13 cellular contexts compared by ENCODE assay signal in the genomic region with DNA sequence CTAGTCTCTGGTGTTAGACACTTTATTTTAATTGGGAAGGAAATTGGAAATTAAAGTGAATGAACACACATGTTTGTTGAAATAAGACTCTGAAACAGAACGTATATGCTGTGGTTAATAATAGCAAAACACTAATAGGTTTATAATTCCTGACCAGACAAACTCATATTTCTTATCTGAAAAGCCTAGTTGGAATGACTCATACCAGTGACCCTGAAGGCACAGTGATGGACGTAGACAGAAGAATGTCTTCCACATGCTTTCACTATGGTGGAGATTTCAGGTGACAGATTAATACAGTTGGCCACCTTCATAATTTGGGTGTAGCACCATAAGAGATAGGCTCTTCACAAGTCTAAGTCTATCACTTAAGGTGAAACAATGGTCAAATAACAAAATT.
DNase-seq lines count a peak whose midpoint lies in the region; ATAC-seq, FAIRE-seq and TF ChIP-seq lines count a peak whose summit lies in the region.
"Had no signal": no experiment of that assay in that cellular context is flagged by ENCODE, and none has a peak within 500 bp of the region (broad histone marks: within the 10 kb centered on the region; RNA-seq: fewer than 3 reads in every experiment).

No MANE protein-coding gene starts in this region.

- FAIRE-seq in H54 (lab: Jason Lieb, UNC): peak; percentile 48

- peaks cover 3% of the 10 kb centered on the region for H3K9me3 Mint-ChIP-seq in activated CD4-positive, alpha-beta memory T cell treated with anti-CD3 and anti-CD28 coated beads, Interleukin-2, amount 10 ng/mL, durations not matched to agents 7 days and 5 days

- TF ChIP-seq POLR2A in H54 (IDR thresholded peaks at IDR 0.05; ENCODE audit: low read depth, low read length) (no peak), adrenal gland (IDR thresholded peaks at IDR 0.05) (no peak)

- no peak overlapping the region for H3K4me3 ChIP-seq in adrenal gland
- H3K4me3 ChIP-seq: BLaER1 treated with 17β-estradiol and CSF1 and Interleukin-3, amounts not matched to agents 10 nM and 100 nM had no signal

- no peaks in the 10 kb centered on the region for H3K27me3 Mint-ChIP-seq in activated CD4-positive, alpha-beta memory T cell treated with anti-CD3 and anti-CD28 coated beads, Interleukin-2, amount 10 ng/mL, durations not matched to agents 7 days and 5 days

- DNase-seq in H54 (ENCODE audit: insufficient read length, low spot score) (no peak), glomerular visceral epithelial cell (ENCODE audit: extremely low spot score) (peak; percentile 10), adrenal gland (no peak), NCI-H1436 treated with DMSO at 0.1 percent for 48 hours (lab: John Stamatoyannopoulos, UW) (no peak)
- no peak for DNase-seq in activated CD4-positive, alpha-beta memory T cell treated with anti-CD3 and anti-CD28 coated beads, Interleukin-2, amount 10 ng/mL, durations not matched to agents 7 days and 5 days
- DNase-seq: H7, NCI-H2029, NCI-H510A treated with DMSO at 0.1 percent for 48 hours, RPMI8226 had no signal

- H3K4me1 Mint-ChIP-seq in activated CD4-positive, alpha-beta memory T cell treated with anti-CD3 and anti-CD28 coated beads, Interleukin-2, amount 10 ng/mL, durations not matched to agents 7 days and 5 days: no peaks in the 10 kb centered on the region

- H3K36me3 ChIP-seq in adrenal gland (replicated peaks in 1 of 2): no peaks in the 10 kb centered on the region
- H3K36me3 ChIP-seq: BLaER1 treated with 17β-estradiol and CSF1 and Interleukin-3, amounts not matched to agents 10 nM and 100 nM had no signal

- intact Hi-C loops in adrenal gland (cut with DNase I): no loop called here

- H3K36me3 Mint-ChIP-seq in activated CD4-positive, alpha-beta memory T cell treated with anti-CD3 and anti-CD28 coated beads, Interleukin-2, amount 10 ng/mL, durations not matched to agents 7 days and 5 days (ENCODE audit: low read depth): no peaks in the 10 kb centered on the region

- peak; percentile 81 for ATAC-seq in SK-N-SH treated with all-trans-retinoic acid at 6 μM for 48 hours
- no peak for ATAC-seq in HG03342 (IDR thresholded peaks at IDR 0.05; ENCODE audit: unreplicated experiment)

- no peak overlapping the region for H3K27ac ChIP-seq in adrenal gland
- H3K27ac ChIP-seq: BLaER1 treated with 17β-estradiol and CSF1 and Interleukin-3, amounts not matched to agents 10 nM and 100 nM; KMS-11 had no signal

- 23 to 44% (median 30%) methylated on average over 2 of the region's 2 CpGs for WGBS in adrenal gland, 4 donors

- H3K4me3 Mint-ChIP-seq in activated CD4-positive, alpha-beta memory T cell treated with anti-CD3 and anti-CD28 coated beads, Interleukin-2, amount 10 ng/mL, durations not matched to agents 7 days and 5 days: no peak overlapping the region

- no peaks in the 10 kb centered on the region for H3K27me3 ChIP-seq in adrenal gland
- H3K27me3 ChIP-seq: BLaER1 treated with 17β-estradiol and CSF1 and Interleukin-3, amounts not matched to agents 10 nM and 100 nM had no signal

- CTCF ChIA-PET in activated CD4-positive, alpha-beta memory T cell treated with anti-CD3 and anti-CD28 coated beads, Interleukin-2, amount 10 ng/mL, durations not matched to agents 7 days and 5 days (lab: Charles Lee): no interaction called here

- H3K27ac Mint-ChIP-seq in activated CD4-positive, alpha-beta memory T cell treated with anti-CD3 and anti-CD28 coated beads, Interleukin-2, amount 10 ng/mL, durations not matched to agents 7 days and 5 days: no peak overlapping the region

- no peaks in the 10 kb centered on the region for H3K4me1 ChIP-seq in adrenal gland (replicated peaks in 1 of 2)
- H3K4me1 ChIP-seq: BLaER1 treated with 17β-estradiol and CSF1 and Interleukin-3, amounts not matched to agents 10 nM and 100 nM had no signal

- no peak for TF ChIP-seq CTCF in adrenal gland (IDR thresholded peaks at IDR 0.05)

- H3K9me3 ChIP-seq in adrenal gland (replicated peaks in 1 of 3): no peaks in the 10 kb centered on the region

- POLR2A ChIA-PET in activated CD4-positive, alpha-beta memory T cell treated with anti-CD3 and anti-CD28 coated beads, Interleukin-2, amount 10 ng/mL, durations not matched to agents 7 days and 5 days (lab: Charles Lee): no interaction called here

TF ChIP-seq in SK-N-SH treated with all-trans-retinoic acid at 6 μM for 48 hours, 23 proteins besides CTCF, POLR2A, EP300 and RAD21:
- TF ChIP-seq PPARA (CRISPR knock-in tag; IDR thresholded peaks at IDR 0.05; ENCODE audit: borderline replicate concordance) (no peak), ISL1 (CRISPR knock-in tag; IDR thresholded peaks at IDR 0.05) (peak; percentile 34; the same call in 1 of the 2 replicates), ZC3H10 (CRISPR knock-in tag; IDR thresholded peaks at IDR 0.05) (peak; percentile 80; the same call in 1 of the 2 replicates), ZNF70 (CRISPR knock-in tag; IDR thresholded peaks at IDR 0.05) (no peak), OSR1 (CRISPR knock-in tag; IDR thresholded peaks at IDR 0.05) (no peak), RARB (CRISPR knock-in tag; IDR thresholded peaks at IDR 0.05) (no peak), ZNF8 (CRISPR knock-in tag; IDR thresholded peaks at IDR 0.05) (no peak), CSDC2 (CRISPR knock-in tag; IDR thresholded peaks at IDR 0.05) (no peak), ARNTL (CRISPR knock-in tag; IDR thresholded peaks at IDR 0.05; ENCODE audit: borderline replicate concordance, low read depth) (no peak), ZFP3 (CRISPR knock-in tag; IDR thresholded peaks at IDR 0.05) (no peak), ZFP30 (CRISPR knock-in tag; IDR thresholded peaks at IDR 0.05) (no peak)
- TF ChIP-seq, protein P1, sequence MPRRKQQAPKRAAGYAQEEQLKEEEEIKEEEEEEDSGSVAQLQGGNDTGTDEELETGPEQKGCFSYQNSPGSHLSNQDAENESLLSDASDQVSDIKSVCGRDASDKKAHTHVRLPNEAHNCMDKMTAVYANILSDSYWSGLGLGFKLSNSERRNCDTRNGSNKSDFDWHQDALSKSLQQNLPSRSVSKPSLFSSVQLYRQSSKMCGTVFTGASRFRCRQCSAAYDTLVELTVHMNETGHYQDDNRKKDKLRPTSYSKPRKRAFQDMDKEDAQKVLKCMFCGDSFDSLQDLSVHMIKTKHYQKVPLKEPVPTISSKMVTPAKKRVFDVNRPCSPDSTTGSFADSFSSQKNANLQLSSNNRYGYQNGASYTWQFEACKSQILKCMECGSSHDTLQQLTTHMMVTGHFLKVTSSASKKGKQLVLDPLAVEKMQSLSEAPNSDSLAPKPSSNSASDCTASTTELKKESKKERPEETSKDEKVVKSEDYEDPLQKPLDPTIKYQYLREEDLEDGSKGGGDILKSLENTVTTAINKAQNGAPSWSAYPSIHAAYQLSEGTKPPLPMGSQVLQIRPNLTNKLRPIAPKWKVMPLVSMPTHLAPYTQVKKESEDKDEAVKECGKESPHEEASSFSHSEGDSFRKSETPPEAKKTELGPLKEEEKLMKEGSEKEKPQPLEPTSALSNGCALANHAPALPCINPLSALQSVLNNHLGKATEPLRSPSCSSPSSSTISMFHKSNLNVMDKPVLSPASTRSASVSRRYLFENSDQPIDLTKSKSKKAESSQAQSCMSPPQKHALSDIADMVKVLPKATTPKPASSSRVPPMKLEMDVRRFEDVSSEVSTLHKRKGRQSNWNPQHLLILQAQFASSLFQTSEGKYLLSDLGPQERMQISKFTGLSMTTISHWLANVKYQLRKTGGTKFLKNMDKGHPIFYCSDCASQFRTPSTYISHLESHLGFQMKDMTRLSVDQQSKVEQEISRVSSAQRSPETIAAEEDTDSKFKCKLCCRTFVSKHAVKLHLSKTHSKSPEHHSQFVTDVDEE (CRISPR knock-in tag; IDR thresholded peaks at IDR 0.05): no peak
- TF ChIP-seq, protein P2, sequence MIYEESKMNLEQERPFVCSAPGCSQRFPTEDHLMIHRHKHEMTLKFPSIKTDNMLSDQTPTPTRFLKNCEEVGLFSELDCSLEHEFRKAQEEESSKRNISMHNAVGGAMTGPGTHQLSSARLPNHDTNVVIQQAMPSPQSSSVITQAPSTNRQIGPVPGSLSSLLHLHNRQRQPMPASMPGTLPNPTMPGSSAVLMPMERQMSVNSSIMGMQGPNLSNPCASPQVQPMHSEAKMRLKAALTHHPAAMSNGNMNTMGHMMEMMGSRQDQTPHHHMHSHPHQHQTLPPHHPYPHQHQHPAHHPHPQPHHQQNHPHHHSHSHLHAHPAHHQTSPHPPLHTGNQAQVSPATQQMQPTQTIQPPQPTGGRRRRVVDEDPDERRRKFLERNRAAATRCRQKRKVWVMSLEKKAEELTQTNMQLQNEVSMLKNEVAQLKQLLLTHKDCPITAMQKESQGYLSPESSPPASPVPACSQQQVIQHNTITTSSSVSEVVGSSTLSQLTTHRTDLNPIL (CRISPR knock-in tag; IDR thresholded peaks at IDR 0.05; ENCODE audit: low read depth): no peak
- TF ChIP-seq, protein P3, sequence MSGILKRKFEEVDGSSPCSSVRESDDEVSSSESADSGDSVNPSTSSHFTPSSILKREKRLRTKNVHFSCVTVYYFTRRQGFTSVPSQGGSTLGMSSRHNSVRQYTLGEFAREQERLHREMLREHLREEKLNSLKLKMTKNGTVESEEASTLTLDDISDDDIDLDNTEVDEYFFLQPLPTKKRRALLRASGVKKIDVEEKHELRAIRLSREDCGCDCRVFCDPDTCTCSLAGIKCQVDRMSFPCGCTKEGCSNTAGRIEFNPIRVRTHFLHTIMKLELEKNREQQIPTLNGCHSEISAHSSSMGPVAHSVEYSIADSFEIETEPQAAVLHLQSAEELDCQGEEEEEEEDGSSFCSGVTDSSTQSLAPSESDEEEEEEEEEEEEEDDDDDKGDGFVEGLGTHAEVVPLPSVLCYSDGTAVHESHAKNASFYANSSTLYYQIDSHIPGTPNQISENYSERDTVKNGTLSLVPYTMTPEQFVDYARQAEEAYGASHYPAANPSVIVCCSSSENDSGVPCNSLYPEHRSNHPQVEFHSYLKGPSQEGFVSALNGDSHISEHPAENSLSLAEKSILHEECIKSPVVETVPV (CRISPR knock-in tag; IDR thresholded peaks at IDR 0.05): no peak
